9 cellular contexts compared by ENCODE assay signal in the genomic region with DNA sequence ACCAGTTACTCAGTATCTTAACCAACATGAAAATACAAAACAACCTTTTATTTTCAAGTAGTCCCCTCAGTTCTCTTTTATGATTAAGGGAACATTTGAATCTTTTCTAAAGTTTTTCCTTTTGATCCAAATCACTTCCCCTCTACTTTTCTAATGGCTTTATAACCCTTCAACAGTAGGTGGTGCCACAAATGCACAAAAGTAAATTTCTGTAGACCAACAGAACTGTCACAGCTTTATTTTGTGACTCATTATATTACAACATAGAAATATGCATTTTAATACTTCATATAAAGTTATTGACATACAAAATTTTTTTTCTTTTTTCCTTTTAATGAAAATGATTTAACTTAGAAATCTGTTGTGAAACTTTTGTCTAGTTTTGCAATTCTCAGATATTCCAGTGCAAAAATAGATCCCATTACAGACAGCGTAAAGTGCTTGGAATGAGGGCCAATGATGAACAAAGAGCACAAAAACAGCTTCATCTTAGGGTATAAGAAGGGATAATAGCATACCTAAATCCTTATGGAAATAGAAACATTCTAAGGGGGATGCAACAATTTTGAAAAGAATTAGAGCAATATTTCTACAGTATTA. TPM values are rescaled to one million over a fixed set of nuclear protein-coding genes. Genes with fewer than 3 reads are reported as not detected.
A peak's percentile ranks its signal among the peaks of the same experiment; 100 is the strongest.
DNase-seq lines count a peak whose midpoint lies in the region; ATAC-seq and TF ChIP-seq lines count a peak whose summit lies in the region.
"Had no signal": no experiment of that assay in that cellular context is flagged by ENCODE, and none has a peak within 500 bp of the region (broad histone marks: within the 10 kb centered on the region; RNA-seq: fewer than 3 reads in every experiment).

No MANE protein-coding gene starts in this region.

- no peak overlapping the region for H3K4me3 Mint-ChIP-seq in CD4-positive, alpha-beta T cell
- no peak overlapping the region for H3K4me3 Mint-ChIP-seq in progenitor cell of endocrine pancreas (ENCODE audit: low read depth)
- no peak overlapping the region for H3K4me3 Mint-ChIP-seq in activated T-helper 1 cell treated with anti-CD3 and anti-CD28 coated beads, Interleukin-12 subunit alpha, Interleukin-12 subunit beta, Interleukin-2, Interleukin-4 antibody, amounts not matched to agents 30 ng/mL and 10 ng/mL and 1 ng/mL, durations not matched to agents 14 hours and 24 hours and 36 hours
- H3K4me3 Mint-ChIP-seq: IgD-negative memory B cell had no signal

- no peaks in the 10 kb centered on the region for H3K4me1 Mint-ChIP-seq in CD4-positive, alpha-beta T cell (ENCODE audit: low read depth)
- no peaks in the 10 kb centered on the region for H3K4me1 Mint-ChIP-seq in progenitor cell of endocrine pancreas (ENCODE audit: low read depth)
- no peaks in the 10 kb centered on the region for H3K4me1 Mint-ChIP-seq in activated T-helper 1 cell treated with anti-CD3 and anti-CD28 coated beads, Interleukin-12 subunit alpha, Interleukin-12 subunit beta, Interleukin-2, Interleukin-4 antibody, amounts not matched to agents 30 ng/mL and 10 ng/mL and 1 ng/mL, durations not matched to agents 14 hours and 24 hours and 36 hours (ENCODE audit: low read depth)

- POLR2A ChIA-PET in CD4-positive, alpha-beta T cell (lab: Charles Lee) = interaction anchor here (0.9 kb wide), 1 partner anchor 18 kb away, joined by 3 read pairs; no protein-coding TSS in a partner anchor

- H3K9me3 ChIP-seq in CD4-positive, alpha-beta T cell (ENCODE audit: control insufficient read depth, low read length) = no peaks in the 10 kb centered on the region

- no peak for ATAC-seq in CD4-positive, alpha-beta T cell (ENCODE audit: poor library complexity)
- ATAC-seq in GM21390 (IDR thresholded peaks at IDR 0.05; ENCODE audit: unreplicated experiment) (peak; percentile 46), HG02840 (IDR thresholded peaks at IDR 0.05; ENCODE audit: low FRiP score, unreplicated experiment) (no peak)

- intact Hi-C loops in CD4-positive, alpha-beta T cell (cut with DNase I, micrococcal nuclease) = loop anchor here in 1 of 2 experiments (10.0 kb wide), 1 partner anchor 634 kb away; no protein-coding TSS in a partner anchor
- intact Hi-C loops in activated T-helper 1 cell treated with anti-CD3 and anti-CD28 coated beads, Interleukin-12 subunit alpha, Interleukin-12 subunit beta, Interleukin-2, Interleukin-4 antibody, amounts not matched to agents 30 ng/mL and 10 ng/mL and 1 ng/mL, durations not matched to agents 14 hours and 24 hours and 36 hours (cut with micrococcal nuclease) = loop anchor here (1.0 to 2.0 kb wide), 2 partner anchors 376 to 634 kb away; no protein-coding TSS in a partner anchor

- no peak overlapping the region for H3K27ac Mint-ChIP-seq in CD4-positive, alpha-beta T cell
- no peak overlapping the region for H3K27ac Mint-ChIP-seq in progenitor cell of endocrine pancreas
- no peak overlapping the region for H3K27ac Mint-ChIP-seq in activated T-helper 1 cell treated with anti-CD3 and anti-CD28 coated beads, Interleukin-12 subunit alpha, Interleukin-12 subunit beta, Interleukin-2, Interleukin-4 antibody, amounts not matched to agents 30 ng/mL and 10 ng/mL and 1 ng/mL, durations not matched to agents 14 hours and 24 hours and 36 hours

- no peak overlapping the region for H3K27ac ChIP-seq in CD4-positive, alpha-beta T cell (ENCODE audit: low read depth, low read length)

- H3K27me3 ChIP-seq in CD4-positive, alpha-beta T cell (ENCODE audit: control insufficient read depth, insufficient read depth, low read length) = no peaks in the 10 kb centered on the region

- no peak for DNase-seq in CD4-positive, alpha-beta T cell
- DNase-seq in NCI-H2171 (lab: John Stamatoyannopoulos, UW) = peak; percentile 34
- peak; percentile 46 for DNase-seq in dedifferentiated amniotic fluid mesenchymal stem cell (ENCODE audit: extremely low spot score)
- DNase-seq in progenitor cell of endocrine pancreas (ENCODE audit: low spot score, unreplicated experiment) = no peak
- no peak for DNase-seq in activated T-helper 1 cell treated with anti-CD3 and anti-CD28 coated beads, Interleukin-12 subunit alpha, Interleukin-12 subunit beta, Interleukin-2, Interleukin-4 antibody, amounts not matched to agents 30 ng/mL and 10 ng/mL and 1 ng/mL, durations not matched to agents 14 hours and 24 hours and 36 hours (ENCODE audit: low spot score)
- DNase-seq in cerebellum (ENCODE audit: low spot score) = no peak

- no peaks in the 10 kb centered on the region for H3K9me3 Mint-ChIP-seq in CD4-positive, alpha-beta T cell
- no peaks in the 10 kb centered on the region for H3K9me3 Mint-ChIP-seq in progenitor cell of endocrine pancreas (ENCODE audit: low read depth)
- no peaks in the 10 kb centered on the region for H3K9me3 Mint-ChIP-seq in activated T-helper 1 cell treated with anti-CD3 and anti-CD28 coated beads, Interleukin-12 subunit alpha, Interleukin-12 subunit beta, Interleukin-2, Interleukin-4 antibody, amounts not matched to agents 30 ng/mL and 10 ng/mL and 1 ng/mL, durations not matched to agents 14 hours and 24 hours and 36 hours
- H3K9me3 Mint-ChIP-seq: IgD-negative memory B cell had no signal

- H3K27me3 Mint-ChIP-seq in CD4-positive, alpha-beta T cell = no peaks in the 10 kb centered on the region
- H3K27me3 Mint-ChIP-seq in progenitor cell of endocrine pancreas = no peaks in the 10 kb centered on the region
- no peaks in the 10 kb centered on the region for H3K27me3 Mint-ChIP-seq in activated T-helper 1 cell treated with anti-CD3 and anti-CD28 coated beads, Interleukin-12 subunit alpha, Interleukin-12 subunit beta, Interleukin-2, Interleukin-4 antibody, amounts not matched to agents 30 ng/mL and 10 ng/mL and 1 ng/mL, durations not matched to agents 14 hours and 24 hours and 36 hours (ENCODE audit: insufficient read depth)
- H3K27me3 Mint-ChIP-seq: IgD-negative memory B cell had no signal

- CTCF ChIA-PET in CD4-positive, alpha-beta T cell (lab: Charles Lee) = interaction anchor here (0.6 kb wide), 1 partner anchor 641 kb away, joined by 3 read pairs; no protein-coding TSS in a partner anchor

- peak; percentile 34 for TF ChIP-seq CTCF in CD4-positive, alpha-beta T cell (IDR thresholded peaks at IDR 0.05)
- TF ChIP-seq CTCF in progenitor cell of endocrine pancreas (IDR thresholded peaks at IDR 0.05; ENCODE audit: unreplicated experiment) = peak; percentile 43

- peaks cover 29% of the 10 kb centered on the region for H3K36me3 Mint-ChIP-seq in CD4-positive, alpha-beta T cell (ENCODE audit: low read depth)
- H3K36me3 Mint-ChIP-seq in progenitor cell of endocrine pancreas (ENCODE audit: insufficient read depth) = peaks cover 12% of the 10 kb centered on the region
- no peaks in the 10 kb centered on the region for H3K36me3 Mint-ChIP-seq in activated T-helper 1 cell treated with anti-CD3 and anti-CD28 coated beads, Interleukin-12 subunit alpha, Interleukin-12 subunit beta, Interleukin-2, Interleukin-4 antibody, amounts not matched to agents 30 ng/mL and 10 ng/mL and 1 ng/mL, durations not matched to agents 14 hours and 24 hours and 36 hours (ENCODE audit: low read depth)

RNA-seq across cellular contexts. Expression of a gene that starts 17.0 kb away (rescaled TPM):
- total RNA-seq in CD4-positive, alpha-beta T cell = 1 to 10 TPM; 1.2 to 1.4 TPM
- 5.5 and 7.8 TPM in 2 replicates for total RNA-seq in progenitor cell of endocrine pancreas
- total RNA-seq in activated T-helper 1 cell treated with anti-CD3 and anti-CD28 coated beads, Interleukin-12 subunit alpha, Interleukin-12 subunit beta, Interleukin-2, Interleukin-4 antibody, amounts not matched to agents 30 ng/mL and 10 ng/mL and 1 ng/mL, durations not matched to agents 14 hours and 24 hours and 36 hours = 0.36 and 0.47 TPM in 2 replicates
- total RNA-seq in cerebellum = 7.7 TPM

RNA-seq across cellular contexts. Expression of a gene that starts 33.4 kb away (rescaled TPM):
- total RNA-seq in CD4-positive, alpha-beta T cell = 10 to 100 TPM in 1 of 2 experiments, 1 to 10 TPM in 1; 9.0 to 10.6 TPM
- total RNA-seq in progenitor cell of endocrine pancreas = 25.1 and 26.4 TPM in 2 replicates
- 8.3 and 9.2 TPM in 2 replicates for total RNA-seq in activated T-helper 1 cell treated with anti-CD3 and anti-CD28 coated beads, Interleukin-12 subunit alpha, Interleukin-12 subunit beta, Interleukin-2, Interleukin-4 antibody, amounts not matched to agents 30 ng/mL and 10 ng/mL and 1 ng/mL, durations not matched to agents 14 hours and 24 hours and 36 hours
- 39.0 TPM for total RNA-seq in cerebellum

Comparison
In these comparisons a context has a peak if more than half of its experiments do, and no peak if none do; other contexts are left out.
1. DNase-seq: peak in NCI-H2171 (single experiment) and dedifferentiated amniotic fluid mesenchymal stem cell (single experiment); none in CD4-positive, alpha-beta T cell (0 of 10), progenitor cell of endocrine pancreas (single experiment), activated T-helper 1 cell treated with anti-CD3 and anti-CD28 coated beads, Interleukin-12 subunit alpha, Interleukin-12 subunit beta, Interleukin-2, Interleukin-4 antibody, amounts not matched to agents 30 ng/mL and 10 ng/mL and 1 ng/mL, durations not matched to agents 14 hours and 24 hours and 36 hours (single experiment) and cerebellum (single experiment).